In the genomic region with DNA sequence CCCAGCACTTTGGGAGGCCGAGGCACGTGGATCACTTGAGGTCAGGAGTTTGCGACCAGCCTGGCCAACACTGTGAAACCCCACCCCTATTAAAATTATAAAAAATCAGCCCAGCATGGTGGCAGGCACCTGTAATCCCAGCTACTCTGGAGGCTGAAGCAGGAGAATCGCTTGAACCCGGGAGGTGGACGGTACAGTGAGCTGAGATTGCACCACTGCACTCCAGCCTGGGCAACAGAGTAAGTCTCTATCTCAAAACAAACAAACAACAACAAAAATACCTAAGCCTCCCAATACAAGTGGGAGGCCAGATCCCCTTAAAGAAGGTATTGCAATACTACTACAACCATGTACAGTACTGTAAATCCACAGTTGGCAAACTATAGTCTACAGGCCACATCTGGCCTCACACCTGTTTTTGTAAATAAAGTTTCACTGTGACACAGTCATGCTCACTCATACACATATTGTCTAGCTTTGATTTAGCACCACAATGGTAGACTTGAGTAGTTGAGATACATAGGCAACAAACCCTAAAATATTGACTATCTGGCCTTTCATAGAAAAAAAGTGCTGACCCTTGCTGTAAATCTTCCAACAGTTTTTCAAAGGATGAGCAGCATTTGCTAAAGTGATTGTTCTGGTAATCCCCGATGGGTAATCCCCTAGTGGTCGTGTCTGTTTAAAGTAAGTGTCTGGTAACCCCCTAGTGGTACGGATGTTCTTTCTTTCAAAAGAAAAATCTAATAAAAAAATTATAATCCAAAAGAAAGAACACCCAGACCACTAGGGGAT, we compare ENCODE assay signal across 9 cellular contexts.
DNase-seq lines count a peak whose midpoint lies in the region; ATAC-seq, FAIRE-seq and TF ChIP-seq lines count a peak whose summit lies in the region.
"Had no signal": no experiment of that assay in that cellular context is flagged by ENCODE, and none has a peak within 500 bp of the region (broad histone marks: within the 10 kb centered on the region; RNA-seq: fewer than 3 reads in every experiment).

No MANE protein-coding gene starts in this region.

- no peaks in the 10 kb centered on the region for H4K20me1 ChIP-seq in H1 (replicated peaks in 1 of 2; ENCODE audit: control insufficient read depth in 1 of 2, insufficient read depth in 2 of 2, low read length in 2 of 2)

- no peak overlapping the region for H2BK120ac ChIP-seq in H1 (replicated peaks; ENCODE audit: low read depth, low read length)

- no peaks in the 10 kb centered on the region for H3K9me3 ChIP-seq in H1 (ENCODE audit: insufficient read depth in 2 of 2, low read depth in 1 of 2, low read length in 1 of 2)

- in situ Hi-C loops in GM13976 (cut with MboI; ENCODE audit: low sequenced_read_pairs, unreplicated experiment) (no loop called here), KBM-7 (cut with MboI; ENCODE audit: low pct_unique_long_range_greater_than_20kb, low sequenced_read_pairs) (no loop called here)

- H3K23me2 ChIP-seq in H1 (ENCODE audit: low read depth, low read length), result no peaks in the 10 kb centered on the region

- CTCF ChIA-PET in H1 (lab: Charles Lee; ENCODE audit: partially characterized antibody), result interaction anchor here (0.9 to 3.4 kb wide), 4 partner anchors 10 to 19 kb away, joined by 3 to 13 read pairs (median 4); no protein-coding TSS in a partner anchor

- no peak for TF ChIP-seq POLR2A in H1 (IDR thresholded peaks at IDR 0.05; ENCODE audit: control extremely low read depth in 1 of 2, low read depth in 2 of 2, low read length in 2 of 2)

- H3K18ac ChIP-seq in H1 (ENCODE audit: extremely low read depth, low read length), result no peak overlapping the region

- H3K4me1 ChIP-seq in H1 (replicated peaks in 1 of 4; ENCODE audit: control insufficient read depth in 3 of 4, insufficient read depth in 4 of 4, low read length in 3 of 4), result no peaks in the 10 kb centered on the region; a peak in 1 of 7 replicates

- TF ChIP-seq CTCF in GM13976 (IDR thresholded peaks at IDR 0.05; ENCODE audit: borderline replicate concordance, control extremely low read depth, extremely low read depth, insufficient read depth, missing control alignments) (peak; percentile 11), GM20000 (IDR thresholded peaks at IDR 0.05; ENCODE audit: extremely low read depth, missing control alignments) (no peak), H1 (IDR thresholded peaks at IDR 0.05; ENCODE audit: control extremely low read depth in 1 of 3, insufficient read depth in 1 of 3, low read depth in 1 of 3, low read length in 3 of 3) (peak in 2 of 3 experiments; percentile 35 to 77; a peak in 3 of 4 replicates)

- H3K56ac ChIP-seq in H1 (replicated peaks; ENCODE audit: insufficient read length, low read depth, low read length), result no peak overlapping the region

- H4K91ac ChIP-seq in H1 (replicated peaks; ENCODE audit: insufficient read length, low read length), result no peak overlapping the region

- no peak overlapping the region for H3K27ac ChIP-seq in H1 (ENCODE audit: low read depth, low read length)

- H2BK5ac ChIP-seq in H1 (ENCODE audit: low read depth, low read length), result no peak overlapping the region

- no peak overlapping the region for H2BK12ac ChIP-seq in H1 (ENCODE audit: low read depth, low read length)

- no peak for TF ChIP-seq EP300 in H1 (IDR thresholded peaks at IDR 0.05; ENCODE audit: borderline replicate concordance in 1 of 2, low read depth in 2 of 2, low read length in 2 of 2)

- no peak overlapping the region for H3K4me3 ChIP-seq in H1 (ENCODE audit: extremely low read depth in 1 of 4, insufficient read depth in 2 of 4, low read depth in 3 of 4, low read length in 4 of 4)

- DNase-seq in GM13976 (ENCODE audit: low spot score) (peak; percentile 27), GM20000 (ENCODE audit: low spot score) (peak; percentile 47), H1 (ENCODE audit: low read depth in 1 of 2, low spot score in 2 of 2) (no peak), DMS114 treated with DMSO at 0.1 percent for 48 hours (lab: John Stamatoyannopoulos, UW; ENCODE audit: unreplicated experiment) (no peak), KBM-7 (no peak), ecto neural progenitor cell (ENCODE audit: low spot score) (no peak)
- DNase-seq in activated T-cell treated with anti-CD3 and anti-CD28 coated beads, Interleukin-2, amount 50 U/mL, for 48 hours, result no peak
- DNase-seq: MM.1S had no signal

- H2BK15ac ChIP-seq in H1 (ENCODE audit: low read length), result no peak overlapping the region

- H3K9ac ChIP-seq in H1 (replicated peaks in 1 of 4; ENCODE audit: extremely low read depth in 1 of 4, low read depth in 3 of 4, low read length in 3 of 4), result no peak overlapping the region

- no peak overlapping the region for H3K23ac ChIP-seq in H1 (ENCODE audit: insufficient read length)

- no peaks in the 10 kb centered on the region for H3K79me2 ChIP-seq in H1 (ENCODE audit: control insufficient read depth in 1 of 2, insufficient read depth in 2 of 2, low read length in 2 of 2)

- no peaks in the 10 kb centered on the region for H3K36me3 ChIP-seq in H1 (ENCODE audit: control insufficient read depth in 2 of 4, insufficient read depth in 4 of 4, low read length in 3 of 4)

- POLR2A ChIA-PET in H1 (lab: Charles Lee; ENCODE audit: partially characterized antibody), result no interaction called here

- 88% methylated on average over 9 of the region's 9 CpGs; no CpG with 5 or more reads in 1 of the 2 experiments for WGBS in H1 (ENCODE audit: extremely low coverage in 1 of 2, insufficient coverage in 1 of 2, insufficient read length in 1 of 2, insufficient replicate concordance in 2 of 2, low coverage in 1 of 2, low lambda C conversion rate in 2 of 2, missing lambda C conversion rate in 1 of 2), 2 experiments

- no peak overlapping the region for H4K5ac ChIP-seq in H1 (ENCODE audit: insufficient read length, low read depth, low read length)

- H3K4me2 ChIP-seq in H1 (ENCODE audit: insufficient read depth in 1 of 2, low read depth in 2 of 2, low read length in 2 of 2), result no peak overlapping the region

- no peak for FAIRE-seq in H1 (lab: Jason Lieb, UNC)

- no peak overlapping the region for H2AFZ ChIP-seq in H1 (ENCODE audit: low read length)

- no peak overlapping the region for H2BK20ac ChIP-seq in H1 (ENCODE audit: low read length)

- no peak overlapping the region for H4K8ac ChIP-seq in H1 (ENCODE audit: extremely low read depth, insufficient read depth, low read length)

- no peak overlapping the region for H3K14ac ChIP-seq in H1 (ENCODE audit: insufficient read length)

- no peaks in the 10 kb centered on the region for H3K79me1 ChIP-seq in H1 (ENCODE audit: low read depth, low read length)

- H3K27me3 ChIP-seq in H1 (replicated peaks in 1 of 4; ENCODE audit: control insufficient read depth in 3 of 4, extremely low read depth in 1 of 4, insufficient read depth in 3 of 4, low read length in 3 of 4), result no peaks in the 10 kb centered on the region

- H3K4ac ChIP-seq in H1 (replicated peaks; ENCODE audit: insufficient read length, low read depth, low read length), result no peak overlapping the region

- peak in 1 of 2 experiments; percentile 17; a peak in 1 of 4 replicates for TF ChIP-seq RAD21 in H1 (IDR thresholded peaks at IDR 0.05 in 1 of 2, conservative IDR thresholded peaks at IDR 0.05 in 1 of 2; ENCODE audit: low read depth in 2 of 2, low read length in 2 of 2)

- ATAC-seq in HG03135 (IDR thresholded peaks at IDR 0.05; ENCODE audit: unreplicated experiment), result peak; percentile 55

- no peak overlapping the region for H2AK5ac ChIP-seq in H1 (ENCODE audit: low read depth, low read length)

TF ChIP-seq in H1, 55 proteins besides CTCF, POLR2A, EP300 and RAD21:
- 0 out of 2 replicates have a peak, but pooled peaks have one; percentile 2 for TF ChIP-seq MAFK (IDR thresholded peaks at IDR 0.05; ENCODE audit: low read depth, low read length)
- no peak for TF ChIP-seq CREB1 (IDR thresholded peaks at IDR 0.05)

Comparison
In these comparisons a context has a peak if more than half of its experiments do, and no peak if none do; other contexts are left out.
1. DNase-seq: peak in GM13976 (single experiment) and GM20000 (single experiment); none in H1 (0 of 2), DMS114 treated with DMSO at 0.1 percent for 48 hours (single experiment), activated T-cell treated with anti-CD3 and anti-CD28 coated beads, Interleukin-2, amount 50 U/mL, for 48 hours (0 of 2), KBM-7 (single experiment) and ecto neural progenitor cell (single experiment).